31 cellular contexts compared by ENCODE assay signal in the genomic region with DNA sequence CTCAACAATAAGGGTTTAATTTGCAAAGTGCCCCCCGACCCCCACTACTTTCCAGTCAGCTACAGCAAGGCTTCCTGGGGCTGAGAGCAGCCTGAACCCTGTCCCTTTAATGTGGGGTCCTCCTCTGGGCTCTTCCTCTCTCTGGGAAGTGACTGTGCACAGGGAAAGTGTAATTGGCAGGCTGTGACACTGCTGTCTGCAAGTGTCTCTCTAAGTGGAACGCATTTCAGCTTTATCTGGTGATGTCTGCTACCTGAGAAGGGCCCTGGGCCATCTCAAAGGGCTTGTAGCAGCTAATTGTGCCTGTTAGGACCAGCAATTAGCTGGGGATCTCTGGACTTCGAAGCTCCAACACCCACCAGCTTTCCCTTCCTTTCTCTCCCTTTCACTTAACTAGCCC.
"Had no signal": no experiment of that assay in that cellular context is flagged by ENCODE, and none has a peak within 500 bp of the region (broad histone marks: within the 10 kb centered on the region; RNA-seq: fewer than 3 reads in every experiment).

No MANE protein-coding gene starts in this region.

- H3K27me3 ChIP-seq: body of pancreas had no signal

- H3K27ac ChIP-seq: adrenal gland, body of pancreas, WERI-Rb-1 had no signal

- H3K4me1 ChIP-seq: adrenal gland, body of pancreas had no signal

- H3K4me1 Mint-ChIP-seq: activated B cell treated with CpG ODN at 0.5 μM for 24 hours; activated naive CD4-positive, alpha-beta T cell treated with anti-CD3 and anti-CD28 coated beads, Interleukin-2, amount 50 U/mL, for 24 hours; activated naive CD8-positive, alpha-beta T cell treated with anti-CD3 and anti-CD28 coated beads for 36 hours; activated naive CD8-positive, alpha-beta T cell treated with anti-CD3 and anti-CD28 coated beads, Interleukin-2, amount 50 U/mL, for 24 hours; endodermal cell; T-helper 17 cell had no signal

- H3K27me3 Mint-ChIP-seq: activated B cell treated with CpG ODN at 0.5 μM for 24 hours had no signal

- H3K9me3 ChIP-seq: adrenal gland, body of pancreas had no signal

- H3K9me3 Mint-ChIP-seq: activated CD8-positive, alpha-beta T cell treated with anti-CD3 and anti-CD28 coated beads for 36 hours; activated naive CD4-positive, alpha-beta T cell treated with anti-CD3 and anti-CD28 coated beads for 36 hours; activated naive CD4-positive, alpha-beta T cell treated with anti-CD3 and anti-CD28 coated beads, Interleukin-2, amount 50 U/mL, for 24 hours; activated naive CD8-positive, alpha-beta T cell treated with anti-CD3 and anti-CD28 coated beads, Interleukin-2, amount 50 U/mL, for 24 hours; activated T-helper 1 cell treated with anti-CD3 and anti-CD28 coated beads, Interleukin-12 subunit alpha, Interleukin-12 subunit beta, Interleukin-2, Interleukin-4 antibody, amounts not matched to agents 30 ng/mL and 10 ng/mL and 1 ng/mL, durations not matched to agents 14 hours and 24 hours and 36 hours; activated T-helper 2 cell treated with anti-CD3 and anti-CD28 coated beads, Interferon-gamma antibody, Interleukin-2, Interleukin-4, amounts not matched to agents 10 μg/mL and 5 μg/mL and 100 μg/mL, durations not matched to agents 14 hours and 24 hours and 36 hours; T-helper 2 cell treated with Interferon-gamma antibody and Interleukin-4, amounts not matched to agents 5 μg/mL and 100 μg/mL, for 36 hours had no signal

- H3K4me3 Mint-ChIP-seq: activated B cell treated with CpG ODN at 0.5 μM for 24 hours; activated CD8-positive, alpha-beta T cell treated with anti-CD3 and anti-CD28 coated beads for 36 hours; activated naive CD4-positive, alpha-beta T cell treated with anti-CD3 and anti-CD28 coated beads for 36 hours; activated naive CD4-positive, alpha-beta T cell treated with anti-CD3 and anti-CD28 coated beads, Interleukin-2, amount 50 U/mL, for 24 hours; activated naive CD8-positive, alpha-beta T cell treated with anti-CD3 and anti-CD28 coated beads for 36 hours; activated naive CD8-positive, alpha-beta T cell treated with anti-CD3 and anti-CD28 coated beads, Interleukin-2, amount 50 U/mL, for 24 hours; activated T-helper 1 cell treated with anti-CD3 and anti-CD28 coated beads, Interleukin-12 subunit alpha, Interleukin-12 subunit beta, Interleukin-2, Interleukin-4 antibody, amounts not matched to agents 30 ng/mL and 10 ng/mL and 1 ng/mL, durations not matched to agents 14 hours and 24 hours and 36 hours; endodermal cell; T-helper 17 cell; T-helper 2 cell treated with Interferon-gamma antibody and Interleukin-4, amounts not matched to agents 5 μg/mL and 100 μg/mL, for 36 hours had no signal

- H3K4me3 ChIP-seq: adrenal gland, body of pancreas had no signal

- DNase-seq: activated B cell treated with CpG ODN at 0.5 μM for 24 hours; activated CD4-positive, alpha-beta T cell treated with anti-CD3 and anti-CD28 coated beads for 48 hours; activated CD4-positive, alpha-beta T cell treated with anti-CD3 and anti-CD28 coated beads, Interleukin-2, amount 50 U/mL, for 1 hour; activated CD4-positive, alpha-beta T cell treated with anti-CD3 and anti-CD28 coated beads, Interleukin-2, amount 50 U/mL, for 48 hours; activated CD8-positive, alpha-beta memory T cell treated with anti-CD3 and anti-CD28 coated beads for 24 hours; activated CD8-positive, alpha-beta T cell treated with anti-CD3 and anti-CD28 coated beads for 36 hours; activated effector memory CD4-positive, alpha-beta T cell treated with anti-CD3 and anti-CD28 coated beads, Interleukin-2, amount 50 U/mL, for 16 hours; activated naive CD4-positive, alpha-beta T cell treated with anti-CD3 and anti-CD28 coated beads for 36 hours; activated naive CD8-positive, alpha-beta T cell treated with anti-CD3 and anti-CD28 coated beads for 36 hours; activated naive CD8-positive, alpha-beta T cell treated with anti-CD3 and anti-CD28 coated beads, Interleukin-2, amount 50 U/mL, for 24 hours; activated T-cell treated with anti-CD3 and anti-CD28 coated beads, Interleukin-2, amount 50 U/mL, for 1 hour; activated T-cell treated with anti-CD3 and anti-CD28 coated beads, Interleukin-2, amount 50 U/mL, for 48 hours; adrenal gland; amygdala; aorta; body of pancreas; caudate nucleus; effector CD8-positive, alpha-beta T cell; endodermal cell; foreskin fibroblast; head of caudate nucleus; T-helper 1 cell; T-helper 17 cell; T1000; WERI-Rb-1 had no signal

- ATAC-seq: activated CD4-positive, CD25-positive, alpha-beta regulatory T cell treated with anti-CD3 and anti-CD28 coated beads, Interleukin-2, amount 50 U/mL, for 24 hours; activated CD8-positive, alpha-beta T cell treated with anti-CD3 and anti-CD28 coated beads for 36 hours; activated naive CD8-positive, alpha-beta T cell treated with anti-CD3 and anti-CD28 coated beads, Interleukin-2, amount 50 U/mL, for 24 hours; body of pancreas; esophagus mucosa; T-helper 17 cell had no signal

- H3K27ac Mint-ChIP-seq: activated B cell treated with CpG ODN at 0.5 μM for 24 hours; activated CD8-positive, alpha-beta T cell treated with anti-CD3 and anti-CD28 coated beads for 36 hours; activated naive CD4-positive, alpha-beta T cell treated with anti-CD3 and anti-CD28 coated beads for 36 hours; activated naive CD4-positive, alpha-beta T cell treated with anti-CD3 and anti-CD28 coated beads, Interleukin-2, amount 50 U/mL, for 24 hours; activated naive CD8-positive, alpha-beta T cell treated with anti-CD3 and anti-CD28 coated beads for 36 hours; activated naive CD8-positive, alpha-beta T cell treated with anti-CD3 and anti-CD28 coated beads, Interleukin-2, amount 50 U/mL, for 24 hours; activated T-helper 1 cell treated with anti-CD3 and anti-CD28 coated beads, Interleukin-12 subunit alpha, Interleukin-12 subunit beta, Interleukin-2, Interleukin-4 antibody, amounts not matched to agents 30 ng/mL and 10 ng/mL and 1 ng/mL, durations not matched to agents 14 hours and 24 hours and 36 hours; activated T-helper 2 cell treated with anti-CD3 and anti-CD28 coated beads, Interferon-gamma antibody, Interleukin-2, Interleukin-4, amounts not matched to agents 10 μg/mL and 5 μg/mL and 100 μg/mL, durations not matched to agents 14 hours and 24 hours and 36 hours; endodermal cell; T-helper 17 cell; T-helper 2 cell treated with Interferon-gamma antibody and Interleukin-4, amounts not matched to agents 5 μg/mL and 100 μg/mL, for 36 hours had no signal

- H3K36me3 Mint-ChIP-seq: activated naive CD4-positive, alpha-beta T cell treated with anti-CD3 and anti-CD28 coated beads, Interleukin-2, amount 50 U/mL, for 24 hours had no signal

- H3K36me3 ChIP-seq: adrenal gland, WERI-Rb-1 had no signal
